In genomic region chr5:56950626-56951130, GRCh38 we compare ENCODE assay signal across 8 cellular contexts. TPM values are rescaled to one million over a fixed set of nuclear protein-coding genes. Genes with fewer than 3 reads are reported as not detected.
DNase-seq lines count a peak whose midpoint lies in the region; ATAC-seq and TF ChIP-seq lines count a peak whose summit lies in the region.

No MANE protein-coding gene starts in this region.

- WGBS in endodermal cell (ENCODE audit: insufficient coverage in 1 of 2, insufficient read length in 1 of 2), 2 experiments = 1 to 2% methylated on average over 20 to 34 of the region's 34 CpGs
- WGBS in mesenchymal stem cell = under 1% methylated on average over 34 of the region's 34 CpGs

- H3K14ac ChIP-seq in mesenchymal stem cell (ENCODE audit: low read length in 2 of 2) = peak overlapping the region in 1 of 2 experiments; percentile 66

- TF ChIP-seq CTCF in GM12865 (IDR thresholded peaks at IDR 0.05; ENCODE audit: insufficient read depth, low read depth, low read length, missing control alignments) (no peak), endodermal cell (conservative IDR thresholded peaks at IDR 0.05) (no peak)

- peak overlapping the region in 1 of 2 experiments; percentile 68 for H3K4ac ChIP-seq in mesenchymal stem cell (ENCODE audit: low read depth in 1 of 2, low read length in 2 of 2)

- no peak overlapping the region for H2AFZ ChIP-seq in mesenchymal stem cell (ENCODE audit: low read depth, low read length)

- H3K9me3 ChIP-seq in endodermal cell (ENCODE audit: control insufficient read depth, low read length) (no peaks in the 10 kb centered on the region), mesenchymal stem cell (ENCODE audit: control insufficient read depth, low read length) (no peaks in the 10 kb centered on the region)

- H3K27me3 ChIP-seq in endodermal cell (ENCODE audit: control insufficient read depth, insufficient read depth, low read length, poor library complexity, severe bottlenecking) (peaks cover 31% of the 10 kb centered on the region), mesenchymal stem cell (ENCODE audit: control insufficient read depth in 1 of 2, insufficient read depth in 1 of 2, low read length in 2 of 2) (peaks cover 0 to 4% of the 10 kb centered on the region in 2 experiments)

- H3K4me3 ChIP-seq in GM12865 (ENCODE audit: low read depth, low read length) (peak overlapping the region; percentile 97), endodermal cell (ENCODE audit: low read length) (peak overlapping the region; percentile 87), mesenchymal stem cell (ENCODE audit: insufficient read depth in 1 of 2, low read depth in 1 of 2, low read length in 2 of 2) (peak overlapping the region; percentile 94 to 97)

- H3K27ac Mint-ChIP-seq in endodermal cell = peak overlapping the region; percentile 83

- no peak overlapping the region for H2BK5ac ChIP-seq in mesenchymal stem cell (ENCODE audit: low read depth, low read length, poor library complexity, severe bottlenecking)

- peaks cover 24% of the 10 kb centered on the region for H3K27me3 Mint-ChIP-seq in endodermal cell (ENCODE audit: insufficient read depth)

- peak overlapping the region; percentile 63 for H3K9ac ChIP-seq in endodermal cell (ENCODE audit: extremely low read depth, low read length, poor library complexity, severe bottlenecking)
- peak overlapping the region; percentile 94 for H3K9ac ChIP-seq in mesenchymal stem cell (ENCODE audit: low read length)

- no peak overlapping the region for H2BK15ac ChIP-seq in mesenchymal stem cell (ENCODE audit: low read depth, poor library complexity, severe bottlenecking)

- ATAC-seq in HG02588 (IDR thresholded peaks at IDR 0.05; ENCODE audit: unreplicated experiment) = peak; percentile 36
- no peak for ATAC-seq in GM18520 (IDR thresholded peaks at IDR 0.05; ENCODE audit: unreplicated experiment)

- H3K4me1 Mint-ChIP-seq in endodermal cell = peaks cover 5% of the 10 kb centered on the region

- peaks cover 13% of the 10 kb centered on the region for H3K79me1 ChIP-seq in mesenchymal stem cell (replicated peaks; ENCODE audit: low read length, poor library complexity, severe bottlenecking)

- H3K27ac ChIP-seq in endodermal cell (ENCODE audit: low read depth, low read length) (peak overlapping the region; percentile 64), mesenchymal stem cell (ENCODE audit: low read length, poor library complexity, severe bottlenecking) (peak overlapping the region; percentile 63)

- H3K23ac ChIP-seq in mesenchymal stem cell (ENCODE audit: low read length in 2 of 2) = no peak overlapping the region

- no peak overlapping the region for H2BK12ac ChIP-seq in mesenchymal stem cell (ENCODE audit: low read length in 2 of 2)

- H4K8ac ChIP-seq in mesenchymal stem cell (ENCODE audit: low read length) = peak overlapping the region; percentile 49

- H3K4me1 ChIP-seq in endodermal cell (ENCODE audit: control insufficient read depth, insufficient read depth, low read length) (peaks cover 6% of the 10 kb centered on the region), mesenchymal stem cell (ENCODE audit: control insufficient read depth, insufficient read depth, low read depth, low read length) (peaks cover 6% of the 10 kb centered on the region)

- H3K4me3 Mint-ChIP-seq in endodermal cell = peak overlapping the region; percentile 91

- H4K91ac ChIP-seq in mesenchymal stem cell (ENCODE audit: low read length) = no peak overlapping the region

- H2AK5ac ChIP-seq in mesenchymal stem cell (ENCODE audit: low read length, severe bottlenecking) = no peak overlapping the region

- DNase-seq in GM12865 (ENCODE audit: low read depth) (peak; percentile 64), NCI-H460 (ENCODE audit: extremely low read depth, low read depth) (peak; percentile 23), endodermal cell (peak; percentile 85), mesenchymal stem cell (peak; percentile 80)
- DNase-seq in activated CD8-positive, alpha-beta memory T cell treated with anti-CD3 and anti-CD28 coated beads, Interleukin-2, amount 50 U/mL, for 1 hour (ENCODE audit: extremely low read depth) = peak; percentile 11
- peak; percentile 28 for DNase-seq in stimulated activated CD8-positive, alpha-beta memory T cell treated with anti-CD3 and anti-CD28 coated beads, Interleukin-12 subunit alpha, Interleukin-12 subunit beta, amount 100 ng/mL, for 4 hours (ENCODE audit: low read depth)

- no peak overlapping the region for H2BK120ac ChIP-seq in mesenchymal stem cell (ENCODE audit: low read depth, low read length)

- H3K4me2 ChIP-seq in mesenchymal stem cell (ENCODE audit: low read length, poor library complexity, severe bottlenecking) = peak overlapping the region; percentile 99

- H3K9me3 Mint-ChIP-seq in endodermal cell = no peaks in the 10 kb centered on the region

- H3K18ac ChIP-seq in mesenchymal stem cell (ENCODE audit: low read depth in 1 of 2, low read length in 2 of 2) = peak overlapping the region; percentile 70 to 90

- H3K36me3 Mint-ChIP-seq in endodermal cell (ENCODE audit: low read depth) = peaks cover 30% of the 10 kb centered on the region

- H3K36me3 ChIP-seq in endodermal cell (ENCODE audit: control insufficient read depth, insufficient read depth, low read length) (peaks cover 46% of the 10 kb centered on the region), mesenchymal stem cell (ENCODE audit: control insufficient read depth in 1 of 2, insufficient read depth in 2 of 2, low read depth in 1 of 2, low read length in 2 of 2) (peaks cover 0 to 34% of the 10 kb centered on the region in 2 experiments)

RNA-seq across cellular contexts. Expression of gene MIER3, which starts 1.2 kb away (rescaled TPM):
- total RNA-seq in NCI-H460 (2014; rRNA removed; shearing (Covaris generic)) = 28.7 and 32.0 TPM in 2 replicates
- polyA plus RNA-seq in NCI-H460 (2014; cell fraction: nucleus; rRNA removed) = 13.3 and 25.4 TPM in 2 replicates
- total RNA-seq in endodermal cell = 10 to 100 TPM; 48.3 to 51.8 TPM
- polyA plus RNA-seq in endodermal cell (2013, experiment 1 of 2) = 20.0 TPM
- 19.1 TPM for polyA plus RNA-seq in endodermal cell (2013, experiment 2 of 2)
- 8.2 TPM for polyA plus RNA-seq in mesenchymal stem cell (2013, experiment 1 of 2)
- polyA plus RNA-seq in mesenchymal stem cell (2013, experiment 2 of 2) = 10.0 TPM

RNA-seq across cellular contexts. Expression of gene SETD9, which starts 41.3 kb away (rescaled TPM):
- 8.9 and 9.9 TPM in 2 replicates for total RNA-seq in NCI-H460 (2014; rRNA removed; shearing (Covaris generic))
- polyA plus RNA-seq in NCI-H460 (2014; cell fraction: nucleus; rRNA removed) = 12.0 and 15.9 TPM in 2 replicates
- total RNA-seq in endodermal cell = 10 to 100 TPM in 1 of 2 donors, 1 to 10 TPM in 1; 5.0 to 14.9 TPM
- polyA plus RNA-seq in endodermal cell (2013, experiment 1 of 2) = 10.2 TPM
- 8.5 TPM for polyA plus RNA-seq in endodermal cell (2013, experiment 2 of 2)
- 4.5 TPM for polyA plus RNA-seq in mesenchymal stem cell (2013, experiment 1 of 2)
- 4.5 TPM for polyA plus RNA-seq in mesenchymal stem cell (2013, experiment 2 of 2)

Comparison
In these comparisons a context has a peak if more than half of its experiments do, and no peak if none do; other contexts are left out.
1. DNase-seq: peak in every context shown above with its lines; median percentile 85 in endodermal cell; 80 in mesenchymal stem cell; 64 in GM12865; 28 in stimulated activated CD8-positive, alpha-beta memory T cell treated with anti-CD3 and anti-CD28 coated beads, Interleukin-12 subunit alpha, Interleukin-12 subunit beta, amount 100 ng/mL, for 4 hours; 23 in NCI-H460; 11 in activated CD8-positive, alpha-beta memory T cell treated with anti-CD3 and anti-CD28 coated beads, Interleukin-2, amount 50 U/mL, for 1 hour.